8 cellular contexts compared by ENCODE assay signal in genomic region chr22:17158568-17159503, GRCh38. TPM values are rescaled to one million over a fixed set of nuclear protein-coding genes. Genes with fewer than 3 reads are reported as not detected.
DNase-seq lines count a peak whose midpoint lies in the region; ATAC-seq and TF ChIP-seq lines count a peak whose summit lies in the region.

Gene HDHD5 (minus strand): TSS chr22:17159277. CDS start chr22:17159251, 26 bp downstream.

- no peaks in the 10 kb centered on the region for H3K9me3 Mint-ChIP-seq in activated T-helper 17 cell treated with anti-CD3 and anti-CD28 coated beads, Interleukin-2, amount 50 U/mL, for 72 hours
- H3K9me3 Mint-ChIP-seq in naive thymus-derived CD8-positive, alpha-beta T cell = no peaks in the 10 kb centered on the region
- H3K9me3 Mint-ChIP-seq in stimulated activated memory B cell treated with anti-CD40 and anti-IgM and Interleukin-4, amounts not matched to agents 10 μg/mL and 1 μg/mL and 100 μg/mL, for 72 hours = no peaks in the 10 kb centered on the region

- H3K9ac ChIP-seq in Karpas-422 (ENCODE audit: low read length) (peak within 1 kb of the TSS; percentile 91), fibroblast of lung (ENCODE audit: insufficient read depth, low read length) (peak within 1 kb of the TSS; percentile 75)

- H3K4me1 Mint-ChIP-seq in activated T-helper 17 cell treated with anti-CD3 and anti-CD28 coated beads, Interleukin-2, amount 50 U/mL, for 72 hours = peaks cover 10% of the 10 kb centered on the region
- H3K4me1 Mint-ChIP-seq in naive thymus-derived CD8-positive, alpha-beta T cell = peaks cover 9 to 42% (median 36%) of the 10 kb centered on the region in 4 donors
- H3K4me1 Mint-ChIP-seq in stimulated activated memory B cell treated with anti-CD40 and anti-IgM and Interleukin-4, amounts not matched to agents 10 μg/mL and 1 μg/mL and 100 μg/mL, for 72 hours = peaks cover 23% of the 10 kb centered on the region

- H3K27me3 ChIP-seq in Karpas-422 (ENCODE audit: low read length) (no peaks in the 10 kb centered on the region), fibroblast of lung (ENCODE audit: control insufficient read depth, insufficient read depth, low read length) (no peaks in the 10 kb centered on the region)

- H2AFZ ChIP-seq in Karpas-422 (ENCODE audit: low read length) (peak within 1 kb of the TSS; percentile 95), fibroblast of lung (ENCODE audit: low read length) (peak within 1 kb of the TSS; percentile 92)

- H3K79me2 ChIP-seq in Karpas-422 (ENCODE audit: low read length) (peaks cover 47% of the 10 kb centered on the region), fibroblast of lung (ENCODE audit: control insufficient read depth, insufficient read depth, low read length) (peaks cover 9% of the 10 kb centered on the region)

- peaks cover 4% of the 10 kb centered on the region; the same call in 1 of the 2 replicates for H3K36me3 ChIP-seq in Karpas-422 (ENCODE audit: insufficient read depth, low read length)
- H3K36me3 ChIP-seq in fibroblast of lung (ENCODE audit: control insufficient read depth, insufficient read depth, low read length) = no peaks in the 10 kb centered on the region

- H3K27ac ChIP-seq in Karpas-422 (ENCODE audit: low read length) (peak within 1 kb of the TSS; percentile 50), fibroblast of lung (ENCODE audit: insufficient read depth, low read length) (peak within 1 kb of the TSS; percentile 71)

- no peaks in the 10 kb centered on the region for H3K9me3 ChIP-seq in Karpas-422 (ENCODE audit: low read length)
- H3K9me3 ChIP-seq in fibroblast of lung (ENCODE audit: control insufficient read depth, insufficient read depth, low read depth, low read length) = no peaks in the 10 kb centered on the region

- H3K27ac Mint-ChIP-seq in activated T-helper 17 cell treated with anti-CD3 and anti-CD28 coated beads, Interleukin-2, amount 50 U/mL, for 72 hours = peak within 1 kb of the TSS; percentile 74
- H3K27ac Mint-ChIP-seq in naive thymus-derived CD8-positive, alpha-beta T cell = peak within 1 kb of the TSS; percentile 38 to 91 (median 78)
- peak within 1 kb of the TSS; percentile 84 for H3K27ac Mint-ChIP-seq in stimulated activated memory B cell treated with anti-CD40 and anti-IgM and Interleukin-4, amounts not matched to agents 10 μg/mL and 1 μg/mL and 100 μg/mL, for 72 hours

- H3K36me3 Mint-ChIP-seq in activated T-helper 17 cell treated with anti-CD3 and anti-CD28 coated beads, Interleukin-2, amount 50 U/mL, for 72 hours (ENCODE audit: low read depth) = peaks cover 40% of the 10 kb centered on the region
- peaks cover 0 to 8% (median 0%) of the 10 kb centered on the region in 3 donors for H3K36me3 Mint-ChIP-seq in naive thymus-derived CD8-positive, alpha-beta T cell
- no peaks in the 10 kb centered on the region for H3K36me3 Mint-ChIP-seq in stimulated activated memory B cell treated with anti-CD40 and anti-IgM and Interleukin-4, amounts not matched to agents 10 μg/mL and 1 μg/mL and 100 μg/mL, for 72 hours

- no peaks in the 10 kb centered on the region for H3K27me3 Mint-ChIP-seq in activated T-helper 17 cell treated with anti-CD3 and anti-CD28 coated beads, Interleukin-2, amount 50 U/mL, for 72 hours
- no peaks in the 10 kb centered on the region for H3K27me3 Mint-ChIP-seq in naive thymus-derived CD8-positive, alpha-beta T cell
- no peaks in the 10 kb centered on the region for H3K27me3 Mint-ChIP-seq in stimulated activated memory B cell treated with anti-CD40 and anti-IgM and Interleukin-4, amounts not matched to agents 10 μg/mL and 1 μg/mL and 100 μg/mL, for 72 hours

- H3K4me3 ChIP-seq in Karpas-422 (ENCODE audit: low read length) = peak within 1 kb of the TSS; percentile 90
- peak within 1 kb of the TSS; percentile 53 to 84 (median 82) for H3K4me3 ChIP-seq in fibroblast of lung (replicated peaks in 1 of 4; ENCODE audit: control extremely low read depth in 1 of 4, insufficient read depth in 1 of 4, low read depth in 3 of 4, low read length in 4 of 4)

- H3K4me2 ChIP-seq in Karpas-422 (ENCODE audit: low read depth, low read length, poor library complexity, severe bottlenecking) (peak within 1 kb of the TSS; percentile 93), fibroblast of lung (ENCODE audit: extremely low read depth, insufficient read depth, low read length) (peak within 1 kb of the TSS; percentile 92)

- peaks cover 13% of the 10 kb centered on the region; the same call in 1 of the 2 replicates for H4K20me1 ChIP-seq in Karpas-422 (ENCODE audit: insufficient read depth, low read depth, low read length)
- H4K20me1 ChIP-seq in fibroblast of lung (ENCODE audit: control insufficient read depth, extremely low read depth, insufficient read depth, low read length) = no peaks in the 10 kb centered on the region

- POLR2A ChIA-PET in naive thymus-derived CD8-positive, alpha-beta T cell (lab: Charles Lee) = interaction anchor here (0.7 to 5.1 kb wide), 10 partner anchors 13 to 120 kb away, joined by 3 to 36 read pairs (median 4); no protein-coding TSS in a partner anchor

- peaks cover 33% of the 10 kb centered on the region for H3K4me1 ChIP-seq in Karpas-422 (ENCODE audit: low read length)
- peaks cover 6% of the 10 kb centered on the region for H3K4me1 ChIP-seq in fibroblast of lung (ENCODE audit: control insufficient read depth, extremely low read depth, insufficient read depth, low read length)

- DNase-seq in DMS53 (lab: John Stamatoyannopoulos, UW) (peak; percentile 95), Karpas-422 (peak; percentile 94), RPMI7951 (ENCODE audit: low read depth) (peak; percentile 83), fibroblast of lung (ENCODE audit: low read depth in 2 of 2) (peak; percentile 86)
- DNase-seq in naive thymus-derived CD8-positive, alpha-beta T cell = peak; percentile 80 to 94 (median 86)

- TF ChIP-seq CTCF in fibroblast of lung (conservative IDR thresholded peaks at IDR 0.05 in 1 of 2, IDR thresholded peaks at IDR 0.05 in 1 of 2; ENCODE audit: low read depth in 1 of 2, low read length in 2 of 2) = no peak

- peak; percentile 57 for ATAC-seq in GM21786 (IDR thresholded peaks at IDR 0.05; ENCODE audit: unreplicated experiment)
- peak; percentile 82 for ATAC-seq in activated T-helper 17 cell treated with anti-CD3 and anti-CD28 coated beads, Interleukin-2, amount 50 U/mL, for 72 hours (replicated peaks)
- peak; percentile 90 to 92 for ATAC-seq in naive thymus-derived CD8-positive, alpha-beta T cell
- ATAC-seq in stimulated activated memory B cell treated with anti-CD40 and anti-IgM and Interleukin-4, amounts not matched to agents 10 μg/mL and 1 μg/mL and 100 μg/mL, for 72 hours = peak; percentile 95

- H3K9me2 ChIP-seq in Karpas-422 (replicated peaks; ENCODE audit: insufficient read depth, low read length) = no peaks in the 10 kb centered on the region

- peak within 1 kb of the TSS; percentile 88 for H3K4me3 Mint-ChIP-seq in activated T-helper 17 cell treated with anti-CD3 and anti-CD28 coated beads, Interleukin-2, amount 50 U/mL, for 72 hours
- peak within 1 kb of the TSS; percentile 79 to 90 (median 86) for H3K4me3 Mint-ChIP-seq in naive thymus-derived CD8-positive, alpha-beta T cell
- H3K4me3 Mint-ChIP-seq in stimulated activated memory B cell treated with anti-CD40 and anti-IgM and Interleukin-4, amounts not matched to agents 10 μg/mL and 1 μg/mL and 100 μg/mL, for 72 hours = peak within 1 kb of the TSS; percentile 85

RNA-seq across cellular contexts. Expression of gene HDHD5, which starts in this region (rescaled TPM):
- 29.8 and 61.2 TPM in 2 replicates for total RNA-seq in Karpas-422 (2014; rRNA removed; shearing (Covaris generic); ENCODE audit: low replicate concordance)
- 22.2 and 26.3 TPM in 2 replicates for total RNA-seq in RPMI7951 (2014; rRNA removed; shearing (Covaris generic))
- total RNA-seq in activated T-helper 17 cell treated with anti-CD3 and anti-CD28 coated beads, Interleukin-2, amount 50 U/mL, for 72 hours = 10 to 100 TPM; 44.6 to 56.0 TPM
- 16.2 and 17.7 TPM in 2 replicates for total RNA-seq in fibroblast of lung
- polyA plus RNA-seq in fibroblast of lung = 19.7 and 20.9 TPM in 2 replicates
- 19.2 and 20.5 TPM in 2 replicates for polyA plus RNA-seq in fibroblast of lung (2012)
- polyA minus RNA-seq in fibroblast of lung (ENCODE audit: low replicate concordance) = 16.9 and 19.3 TPM in 2 replicates
- 10 to 100 TPM; 29.3 to 33.6 TPM for total RNA-seq in naive thymus-derived CD8-positive, alpha-beta T cell
- 10 to 100 TPM; 48.5 to 72.7 (median 59.8) TPM for polyA plus RNA-seq in naive thymus-derived CD8-positive, alpha-beta T cell

Comparison
In these comparisons a context has a peak if more than half of its experiments do, and no peak if none do; other contexts are left out.
1. Peak in every context shown above with its lines: DNase-seq, ATAC-seq, H3K4me3 ChIP-seq and H3K27ac ChIP-seq.